Comparison of ENCODE assay signal across 11 cellular contexts in genomic region chr9:131500377-131500776, GRCh38. TPM values are rescaled to one million over a fixed set of nuclear protein-coding genes. Genes with fewer than 3 reads are reported as not detected.
A peak's percentile ranks its signal among the peaks of the same experiment; 100 is the strongest.
DNase-seq lines count a peak whose midpoint lies in the region; TF ChIP-seq lines count a peak whose summit lies in the region.
"Had no signal": no experiment of that assay in that cellular context is flagged by ENCODE, and none has a peak within 500 bp of the region (broad histone marks: within the 10 kb centered on the region; RNA-seq: fewer than 3 reads in every experiment).

No MANE protein-coding gene starts in this region.

- H4K20me1 ChIP-seq in smooth muscle cell (ENCODE audit: low read depth), result peaks cover 52% of the 10 kb centered on the region

- H3K4me2 ChIP-seq in smooth muscle cell, result no peak overlapping the region

- 92% methylated on average over 12 of the region's 12 CpGs for WGBS in smooth muscle cell (ENCODE audit: low lambda C conversion rate)

- H3K36me3 ChIP-seq in smooth muscle cell (ENCODE audit: low read depth) (peaks cover 9% of the 10 kb centered on the region), H7 (replicated peaks; ENCODE audit: control insufficient read depth, insufficient read depth, low read length) (peaks cover 38% of the 10 kb centered on the region)

- H3K4me1 ChIP-seq in smooth muscle cell (ENCODE audit: low read depth), result peaks cover 11% of the 10 kb centered on the region

- H3K79me2 ChIP-seq in smooth muscle cell (ENCODE audit: low read depth), result no peaks in the 10 kb centered on the region

- DNase-seq in Ammon's horn (ENCODE audit: low spot score) (peak; percentile 47), smooth muscle cell (lab: John Stamatoyannopoulos, UW; ENCODE audit: unreplicated experiment) (no peak), H7 (no peak), COR-L47 (lab: John Stamatoyannopoulos, UW) (no peak), cerebellum (ENCODE audit: low spot score) (no peak), AG08395 (ENCODE audit: low spot score) (no peak)
- DNase-seq in activated naive CD4-positive, alpha-beta T cell treated with anti-CD3 and anti-CD28 coated beads, Interleukin-2, amount 10 ng/mL, durations not matched to agents 7 days and 5 days, result peak; percentile 82

- CTCF ChIA-PET in activated naive CD4-positive, alpha-beta T cell treated with anti-CD3 and anti-CD28 coated beads, Interleukin-2, amount 10 ng/mL, durations not matched to agents 7 days and 5 days (lab: Charles Lee), result interaction anchor here (0.6 to 2.8 kb wide), 6 partner anchors 9 to 1861 kb away, joined by 3 to 10 read pairs (median 4); no protein-coding TSS in a partner anchor

- H2AFZ ChIP-seq in smooth muscle cell (ENCODE audit: low read depth), result no peak overlapping the region

- no peaks in the 10 kb centered on the region for H3K9me3 ChIP-seq in smooth muscle cell (replicated peaks; ENCODE audit: low read depth)

- H3K27me3 ChIP-seq in smooth muscle cell (ENCODE audit: low read depth), result no peaks in the 10 kb centered on the region
- peaks cover 5% of the 10 kb centered on the region; the same call in 1 of the 2 replicates for H3K27me3 ChIP-seq in H7 (ENCODE audit: control insufficient read depth, insufficient read depth, low read length)

- H3K4me3 ChIP-seq in smooth muscle cell (no peak overlapping the region), H7 (ENCODE audit: insufficient read depth, low read depth, low read length) (no peak overlapping the region)

- TF ChIP-seq CTCF in VCaP (conservative IDR thresholded peaks at IDR 0.05) (no peak), smooth muscle cell (IDR thresholded peaks at IDR 0.05; ENCODE audit: borderline replicate concordance, insufficient read depth, poor library complexity, severe bottlenecking) (no peak)

- peaks cover 36% of the 10 kb centered on the region for H3K36me3 Mint-ChIP-seq in activated naive CD4-positive, alpha-beta T cell treated with anti-CD3 and anti-CD28 coated beads, Interleukin-2, amount 10 ng/mL, durations not matched to agents 7 days and 5 days

- no peaks in the 10 kb centered on the region for H3K27me3 Mint-ChIP-seq in activated naive CD4-positive, alpha-beta T cell treated with anti-CD3 and anti-CD28 coated beads, Interleukin-2, amount 10 ng/mL, durations not matched to agents 7 days and 5 days

- no peaks in the 10 kb centered on the region for H3K9me3 Mint-ChIP-seq in activated naive CD4-positive, alpha-beta T cell treated with anti-CD3 and anti-CD28 coated beads, Interleukin-2, amount 10 ng/mL, durations not matched to agents 7 days and 5 days

- H3K27ac Mint-ChIP-seq in activated naive CD4-positive, alpha-beta T cell treated with anti-CD3 and anti-CD28 coated beads, Interleukin-2, amount 10 ng/mL, durations not matched to agents 7 days and 5 days, result peak overlapping the region; percentile 86

- peaks cover 71% of the 10 kb centered on the region for H3K4me1 Mint-ChIP-seq in activated naive CD4-positive, alpha-beta T cell treated with anti-CD3 and anti-CD28 coated beads, Interleukin-2, amount 10 ng/mL, durations not matched to agents 7 days and 5 days

- peak overlapping the region; percentile 68 for H3K4me3 Mint-ChIP-seq in activated naive CD4-positive, alpha-beta T cell treated with anti-CD3 and anti-CD28 coated beads, Interleukin-2, amount 10 ng/mL, durations not matched to agents 7 days and 5 days

- H3F3A ChIP-seq in smooth muscle cell (ENCODE audit: low read depth), result peaks cover 34% of the 10 kb centered on the region

- H3K27ac ChIP-seq in VCaP (peak overlapping the region; percentile 89; the same call in 1 of the 2 replicates), smooth muscle cell (ENCODE audit: low read depth) (peak overlapping the region; percentile 3)

- no peak overlapping the region for H3K9ac ChIP-seq in smooth muscle cell (ENCODE audit: low read depth)

RNA-seq across cellular contexts. Expression of gene POMT1, which starts 2.3 kb away (rescaled TPM):
- 11.8 and 14.6 TPM in 2 replicates for total RNA-seq in smooth muscle cell
- polyA plus RNA-seq in smooth muscle cell, result 15.2 and 23.6 TPM in 2 replicates
- 21.1 and 24.0 TPM in 2 replicates for total RNA-seq in H7 (2014; rRNA removed; shearing (Covaris generic))
- 51.0 TPM for total RNA-seq in cerebellum

RNA-seq across cellular contexts. Expression of gene UCK1, which starts 30.7 kb away (rescaled TPM):
- total RNA-seq in smooth muscle cell (9.7 and 13.6 TPM in 2 replicates), cerebellum (14.9 TPM)
- 18.7 and 20.2 TPM in 2 replicates for polyA plus RNA-seq in smooth muscle cell
- 31.2 and 33.2 TPM in 2 replicates for total RNA-seq in H7 (2014; rRNA removed; shearing (Covaris generic))

RNA-seq across cellular contexts. Expression of gene PRRT1B, which starts 44.9 kb away (rescaled TPM):
- total RNA-seq in smooth muscle cell, result not detected in 2 replicates
- polyA plus RNA-seq in smooth muscle cell, result not detected in 2 replicates
- total RNA-seq in H7 (2014; rRNA removed; shearing (Covaris generic)), result 0.22 and 1.5 TPM in 2 replicates
- not detected for total RNA-seq in cerebellum
- total RNA-seq: epithelial cell of proximal tubule had no signal
- polyA plus RNA-seq: BJ, neural cell had no signal

Comparison
In these comparisons a context has a peak if more than half of its experiments do, and no peak if none do; other contexts are left out.
1. DNase-seq: peak in Ammon's horn (single experiment) and activated naive CD4-positive, alpha-beta T cell treated with anti-CD3 and anti-CD28 coated beads, Interleukin-2, amount 10 ng/mL, durations not matched to agents 7 days and 5 days (single experiment); none in smooth muscle cell (single experiment), H7 (single experiment), COR-L47 (single experiment), cerebellum (single experiment) and AG08395 (single experiment).